ENCODE assay signal across 8 cellular contexts in genomic region chr15:45587861-45588170, GRCh38. TPM values are rescaled to one million over a fixed set of nuclear protein-coding genes. Genes with fewer than 3 reads are reported as not detected.
DNase-seq lines count a peak whose midpoint lies in the region; ATAC-seq, FAIRE-seq and TF ChIP-seq lines count a peak whose summit lies in the region.

No MANE protein-coding gene starts in this region.

- peaks cover 8% of the 10 kb centered on the region for H3K4me1 Mint-ChIP-seq in Caco-2 (ENCODE audit: low read depth, unreplicated experiment)

- no peaks in the 10 kb centered on the region for H3K9me3 Mint-ChIP-seq in Caco-2 (ENCODE audit: unreplicated experiment)

- TSS peak; percentile 70 for BruUV-seq in Caco-2 (replicated peaks; lab: Mats Ljungman, UMichigan)

- H3K36me3 ChIP-seq in Caco-2 (ENCODE audit: control insufficient read depth, insufficient read depth, low read length) (0 out of 2 replicates have a peak, but pooled peaks cover 2% of the 10 kb centered on the region), Peyer's patch (peaks cover 0 to 6% (median 0%) of the 10 kb centered on the region in 3 donors), esophagus (ENCODE audit: control insufficient read depth in 2 of 2, insufficient read depth in 2 of 2, low read length in 1 of 2) (peaks cover 0 to 2% of the 10 kb centered on the region in 2 donors), pancreas (no peaks in the 10 kb centered on the region)

- CTCF ChIA-PET in Caco-2 (lab: Charles Lee) = interaction anchor here (1.1 to 2.3 kb wide), 2 partner anchors 12 to 24 kb away, joined by 3 to 8 read pairs; no protein-coding TSS in a partner anchor

- no peaks in the 10 kb centered on the region for H3K27me3 ChIP-seq in Caco-2 (replicated peaks; ENCODE audit: control insufficient read depth, insufficient read depth, low read length)
- H3K27me3 ChIP-seq in Peyer's patch = no peaks in the 10 kb centered on the region
- H3K27me3 ChIP-seq in esophagus (ENCODE audit: control insufficient read depth in 1 of 2, insufficient read depth in 2 of 2, low read length in 2 of 2) = no peaks in the 10 kb centered on the region
- H3K27me3 ChIP-seq in pancreas = no peaks in the 10 kb centered on the region

- intact Hi-C loops in Caco-2 (cut with micrococcal nuclease; ENCODE audit: unreplicated experiment) (loop anchor here (2.0 kb wide), 2 partner anchors 27 to 185 kb away; a partner anchor contains a TSS), pancreas (cut with DNase I) (no loop called here)

- H3K27me3 Mint-ChIP-seq in Caco-2 (ENCODE audit: insufficient read depth, unreplicated experiment) = no peaks in the 10 kb centered on the region

- no peak for DNase-seq in Caco-2
- DNase-seq in Peyer's patch = no peak
- DNase-seq in pancreas = no peak
- DNase-seq in NCI-H2107 treated with DMSO at 0.1 percent for 48 hours (lab: John Stamatoyannopoulos, UW; ENCODE audit: unreplicated experiment) = no peak
- DNase-seq in cerebellum (ENCODE audit: low spot score) = no peak
- no peak for DNase-seq in activated gamma-delta T cell treated with Interleukin-2 at 50 U/mL for 16 hours
- DNase-seq in amygdala (lab: John Stamatoyannopoulos, UW) = no peak

- no peak for TF ChIP-seq CTCF in Caco-2 (IDR thresholded peaks at IDR 0.05; ENCODE audit: insufficient read depth in 1 of 2, low read depth in 1 of 2, low read length in 1 of 2, severe bottlenecking in 1 of 2, unreplicated experiment in 1 of 2)
- no peak for TF ChIP-seq CTCF in Peyer's patch (IDR thresholded peaks at IDR 0.05)
- no peak for TF ChIP-seq CTCF in pancreas (IDR thresholded peaks at IDR 0.05)

- no peak for ATAC-seq in pancreas

- FAIRE-seq in pancreas (lab: Jason Lieb, UNC) = no peak

- H3K9me3 ChIP-seq in Caco-2 = no peaks in the 10 kb centered on the region
- H3K9me3 ChIP-seq in Peyer's patch = no peaks in the 10 kb centered on the region
- no peaks in the 10 kb centered on the region for H3K9me3 ChIP-seq in esophagus (ENCODE audit: control insufficient read depth in 2 of 2, insufficient read depth in 1 of 2, low read depth in 1 of 2, low read length in 1 of 2)
- no peaks in the 10 kb centered on the region for H3K9me3 ChIP-seq in pancreas

- H3K27ac ChIP-seq in Peyer's patch (peak overlapping the region; percentile 92 to 97 (median 96)), esophagus (ENCODE audit: low read depth in 2 of 2, low read length in 1 of 2) (peak overlapping the region; percentile 98), pancreas (peak overlapping the region; percentile 89 to 99 (median 96))

- no peak for TF ChIP-seq POLR2A in Peyer's patch (IDR thresholded peaks at IDR 0.05)

- H3K4me3 ChIP-seq in Caco-2 (ENCODE audit: low read depth, low read length) (peak overlapping the region; percentile 72), Peyer's patch (peak overlapping the region; percentile 66 to 87 (median 81)), esophagus (ENCODE audit: low read depth in 1 of 2, low read length in 2 of 2) (peak overlapping the region; percentile 85 to 97), pancreas (peak overlapping the region; percentile 54 to 92 (median 72))

- POLR2A ChIA-PET in Caco-2 (lab: Charles Lee) = interaction anchor here (0.6 to 1.2 kb wide), 6 partner anchors 7 to 1480 kb away, joined by 3 to 9 read pairs (median 4); no protein-coding TSS in a partner anchor

- peak overlapping the region; percentile 81 for H3K4me3 Mint-ChIP-seq in Caco-2 (ENCODE audit: unreplicated experiment)

- peaks cover 18% of the 10 kb centered on the region for H3K4me1 ChIP-seq in Caco-2
- peaks cover 0 to 19% (median 9%) of the 10 kb centered on the region in 4 donors for H3K4me1 ChIP-seq in Peyer's patch
- no peaks in the 10 kb centered on the region for H3K4me1 ChIP-seq in esophagus (ENCODE audit: control insufficient read depth in 2 of 2, insufficient read depth in 2 of 2, low read length in 1 of 2)
- H3K4me1 ChIP-seq in pancreas = peaks cover 10 to 25% (median 24%) of the 10 kb centered on the region in 3 donors

- WGBS in esophagus, 2 donors = 0% methylated on average over 4 of the region's 4 CpGs
- WGBS in pancreas, 2 donors = 1% methylated on average over 4 of the region's 4 CpGs

- H3K36me3 Mint-ChIP-seq in Caco-2 (ENCODE audit: insufficient read depth, unreplicated experiment) = peaks cover 8% of the 10 kb centered on the region

- H3K27ac Mint-ChIP-seq in Caco-2 (ENCODE audit: unreplicated experiment) = peak overlapping the region; percentile 100

RNA-seq across cellular contexts. Expression of gene BLOC1S6, which starts 0.6 kb away (rescaled TPM):
- 37.0 and 40.3 TPM in 2 replicates for total RNA-seq in Caco-2 (2022)
- 10 to 100 TPM; 18.3 to 61.1 (median 32.0) TPM for total RNA-seq in Peyer's patch
- polyA plus RNA-seq in esophagus = 10 to 100 TPM in 1 of 2 donors, 1 to 10 TPM in 1; 6.5 to 11.1 TPM
- total RNA-seq in pancreas = 10 to 100 TPM; 14.8 to 30.5 (median 20.7) TPM
- 10 to 100 TPM in 1 of 2 donors, 1 to 10 TPM in 1; 8.4 to 18.4 TPM for polyA plus RNA-seq in pancreas
- 79.7 TPM for total RNA-seq in cerebellum

RNA-seq across cellular contexts. Expression of gene SQOR, which starts 47.0 kb away (rescaled TPM):
- total RNA-seq in Caco-2 (2022) (5.0 and 7.5 TPM in 2 replicates), Peyer's patch (100 to 1,000 TPM in 1 of 4 donors, 10 to 100 TPM in 3; 85.8 to 101 (median 96.7) TPM), pancreas (10 to 100 TPM; 22.8 to 28.6 (median 24.8) TPM), cerebellum (3.4 TPM)
- polyA plus RNA-seq in esophagus (10 to 100 TPM; 75.6 to 88.4 TPM), pancreas (10 to 100 TPM; 13.8 to 22.0 TPM)
